ENCODE assay signal across 2 cellular contexts in genomic region chr2:64405476-64406406, GRCh38.
TF ChIP-seq lines count a peak whose summit lies in the region.

No MANE protein-coding gene starts in this region.

TF ChIP-seq in A549, 52 proteins besides CTCF, POLR2A, EP300 and RAD21 (continued from another document):
- TF ChIP-seq HOXB13 (CRISPR knock-in tag; IDR thresholded peaks at IDR 0.05; ENCODE audit: low read depth): no peak
- no peak for TF ChIP-seq ZSCAN20 (CRISPR knock-in tag; IDR thresholded peaks at IDR 0.05)
- no peak for TF ChIP-seq HMGXB4 (CRISPR knock-in tag; IDR thresholded peaks at IDR 0.05; ENCODE audit: borderline replicate concordance)
- TF ChIP-seq MAFK (IDR thresholded peaks at IDR 0.05; ENCODE audit: partially characterized antibody): no peak
- TF ChIP-seq GATA3 (IDR thresholded peaks at IDR 0.05; ENCODE audit: borderline replicate concordance): no peak
- TF ChIP-seq HDAC2 (IDR thresholded peaks at IDR 0.05): no peak
- TF ChIP-seq MAZ (IDR thresholded peaks at IDR 0.05; ENCODE audit: borderline replicate concordance, low read depth, low read length): no peak
- TF ChIP-seq FOSB (CRISPR knock-in tag; IDR thresholded peaks at IDR 0.05): no peak

TF ChIP-seq in H1, 55 proteins besides CTCF, POLR2A, EP300 and RAD21 (continued from another document):
- no peak for TF ChIP-seq CBX8 (IDR thresholded peaks at IDR 0.05; ENCODE audit: borderline replicate concordance, low read depth, low read length)
- TF ChIP-seq TEAD4 (IDR thresholded peaks at IDR 0.05; ENCODE audit: low read depth, low read length): no peak
- no peak for TF ChIP-seq GTF2F1 (IDR thresholded peaks at IDR 0.05; ENCODE audit: borderline replicate concordance, low read depth, low read length)
- no peak for TF ChIP-seq POU5F1 (IDR thresholded peaks at IDR 0.05; ENCODE audit: low read depth, low read length)
- TF ChIP-seq CTBP2 (IDR thresholded peaks at IDR 0.05; ENCODE audit: borderline replicate concordance, insufficient read depth, insufficient read length, low read length): no peak
- TF ChIP-seq CHD7 (IDR thresholded peaks at IDR 0.05; ENCODE audit: insufficient replicate concordance, low read length): no peak
- no peak for TF ChIP-seq BACH1 (IDR thresholded peaks at IDR 0.05; ENCODE audit: low read length)
- TF ChIP-seq HDAC2 (IDR thresholded peaks at IDR 0.05; ENCODE audit: borderline replicate concordance in 1 of 2, low read depth in 2 of 2, low read length in 2 of 2): no peak
- TF ChIP-seq MAX (IDR thresholded peaks at IDR 0.05): no peak
- TF ChIP-seq SP1 (IDR thresholded peaks at IDR 0.05; ENCODE audit: low read depth, low read length): no peak
